9 cellular contexts compared by ENCODE assay signal in the genomic region with DNA sequence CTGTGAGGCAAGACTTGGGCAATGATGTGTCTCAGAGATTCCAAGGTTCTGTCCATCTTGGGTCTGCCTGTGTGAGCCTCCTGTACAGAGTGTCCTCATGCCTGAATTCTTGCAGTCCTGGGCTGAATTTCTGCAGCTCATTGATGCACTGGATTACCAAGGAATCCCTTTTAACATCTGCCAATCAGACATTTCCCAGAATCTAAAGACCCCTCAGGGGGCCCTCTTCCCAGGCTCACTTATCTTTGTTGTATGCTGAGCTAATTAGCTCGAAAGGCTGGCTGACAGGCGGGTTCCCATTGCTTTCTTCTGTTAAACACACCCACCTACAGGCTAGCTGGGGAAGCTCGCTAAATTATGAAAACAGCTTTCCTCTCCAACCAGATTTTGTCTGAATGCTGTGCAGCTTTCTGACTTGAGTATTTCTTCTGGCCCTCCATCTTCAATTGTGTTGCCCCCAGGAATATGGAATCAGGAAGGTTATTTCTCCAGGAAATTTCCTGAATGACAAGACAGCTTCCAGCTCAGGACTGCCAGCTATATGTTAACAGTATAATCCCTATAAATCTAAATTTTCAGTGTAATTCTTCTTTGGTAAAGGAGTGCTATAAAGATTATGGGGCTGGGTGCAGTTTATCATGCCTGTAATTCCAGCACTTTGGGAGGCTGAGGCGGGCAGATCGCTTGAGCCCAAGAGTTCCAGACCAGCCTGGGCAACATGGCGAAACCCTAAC. TPM values are rescaled to one million over a fixed set of nuclear protein-coding genes. Genes with fewer than 3 reads are reported as not detected.
DNase-seq lines count a peak whose midpoint lies in the region; ATAC-seq and TF ChIP-seq lines count a peak whose summit lies in the region.
"Had no signal": no experiment of that assay in that cellular context is flagged by ENCODE, and none has a peak within 500 bp of the region (broad histone marks: within the 10 kb centered on the region; RNA-seq: fewer than 3 reads in every experiment).

A gene (minus strand): TSS at position 91 of the 734 bp plus-strand sequence. CDS start 35 bp downstream, at position 56.

- POLR2A ChIA-PET in Caco-2 (lab: Charles Lee): interaction anchor here (1.0 kb wide), 1 partner anchor 145 kb away, joined by 4 read pairs; no protein-coding TSS in a partner anchor

- H3K36me3 Mint-ChIP-seq in Caco-2 (ENCODE audit: insufficient read depth, unreplicated experiment): no peaks in the 10 kb centered on the region

- no peaks in the 10 kb centered on the region for H3K36me3 ChIP-seq in Caco-2 (ENCODE audit: control insufficient read depth, insufficient read depth, low read length)
- H3K36me3 ChIP-seq in left ventricle myocardium inferior: no peaks in the 10 kb centered on the region

- BruUV-seq in Caco-2 (replicated peaks; lab: Mats Ljungman, UMichigan): no TSS peak

- ATAC-seq in GM18867 (IDR thresholded peaks at IDR 0.05; ENCODE audit: unreplicated experiment) (peak; percentile 89), HG03095 (IDR thresholded peaks at IDR 0.05; ENCODE audit: unreplicated experiment) (peak; percentile 76), GM19023 (IDR thresholded peaks at IDR 0.05; ENCODE audit: unreplicated experiment) (no peak)

- peaks cover 16% of the 10 kb centered on the region for H3K4me1 Mint-ChIP-seq in Caco-2 (ENCODE audit: low read depth, unreplicated experiment)

- peak within 1 kb of the TSS; percentile 29 for H3K27ac Mint-ChIP-seq in Caco-2 (ENCODE audit: unreplicated experiment)

- H3K27me3 Mint-ChIP-seq in Caco-2 (ENCODE audit: insufficient read depth, unreplicated experiment): no peaks in the 10 kb centered on the region

- no peak within 1 kb of the TSS for H3K27ac ChIP-seq in left ventricle myocardium inferior (replicated peaks)

- H3K27me3 ChIP-seq in Caco-2 (replicated peaks; ENCODE audit: control insufficient read depth, insufficient read depth, low read length) (no peaks in the 10 kb centered on the region), left ventricle myocardium inferior (ENCODE audit: low read depth) (no peaks in the 10 kb centered on the region)

- peak within 1 kb of the TSS; percentile 63 for H3K4me3 Mint-ChIP-seq in Caco-2 (ENCODE audit: unreplicated experiment)

- intact Hi-C loops in Caco-2 (cut with micrococcal nuclease; ENCODE audit: unreplicated experiment): loop anchor here (1.0 to 5.0 kb wide), 9 partner anchors 31 to 390 kb away; a partner anchor contains a TSS
- intact Hi-C loops in left ventricle myocardium inferior (cut with micrococcal nuclease): no loop called here

- H3K4me3 ChIP-seq in Caco-2 (ENCODE audit: low read depth, low read length): no peak within 1 kb of the TSS
- H3K4me3 ChIP-seq in left ventricle myocardium inferior: no peak within 1 kb of the TSS

- H3K9me3 Mint-ChIP-seq in Caco-2 (ENCODE audit: unreplicated experiment): no peaks in the 10 kb centered on the region

- TF ChIP-seq CTCF in Caco-2 (IDR thresholded peaks at IDR 0.05; ENCODE audit: insufficient read depth in 1 of 2, low read depth in 1 of 2, low read length in 1 of 2, severe bottlenecking in 1 of 2, unreplicated experiment in 1 of 2): peak; percentile 69 to 76
- peak; percentile 70 for TF ChIP-seq CTCF in left ventricle myocardium inferior (IDR thresholded peaks at IDR 0.05; ENCODE audit: borderline replicate concordance)

- peaks cover 12% of the 10 kb centered on the region for H3K4me1 ChIP-seq in Caco-2
- peaks cover 5% of the 10 kb centered on the region for H3K4me1 ChIP-seq in left ventricle myocardium inferior

- CTCF ChIA-PET in Caco-2 (lab: Charles Lee): interaction anchor here (0.6 to 3.2 kb wide), 23 partner anchors 8 to 397 kb away, joined by 3 to 90 read pairs (median 4); a partner anchor contains a TSS

- peak; percentile 63 to 66 for DNase-seq in Caco-2
- DNase-seq in NCI-H2227 treated with DMSO at 0.1 percent for 48 hours (lab: John Stamatoyannopoulos, UW): peak; percentile 51
- peak; percentile 18 for DNase-seq in activated naive CD4-positive, alpha-beta T cell treated with anti-CD3 and anti-CD28 coated beads, Interleukin-2, amount 50 U/mL, for 16 hours
- no peak for DNase-seq in left ventricle myocardium inferior
- peak; percentile 8 for DNase-seq in pulmonary artery endothelial cell (ENCODE audit: low read depth, low spot score)

- H3K9me3 ChIP-seq in Caco-2: no peaks in the 10 kb centered on the region
- no peaks in the 10 kb centered on the region for H3K9me3 ChIP-seq in left ventricle myocardium inferior (replicated peaks)

RNA-seq across cellular contexts. Expression of the gene that starts here (rescaled TPM):
- total RNA-seq in Caco-2 (2022) (4.0 and 4.1 TPM in 2 replicates), left ventricle myocardium inferior (not detected), pulmonary artery endothelial cell (not detected in 2 replicates)
- total RNA-seq: activated CD8-positive, alpha-beta memory T cell treated with anti-CD3 and anti-CD28 coated beads for 36 hours had no signal

Comparison
In these comparisons a context has a peak if more than half of its experiments do, and no peak if none do; other contexts are left out.
1. Peak in DNase-seq in pulmonary artery endothelial cell; RNA of the gene not detected or under 1 TPM.